1 cellular context compared by ENCODE assay signal in the genomic region with DNA sequence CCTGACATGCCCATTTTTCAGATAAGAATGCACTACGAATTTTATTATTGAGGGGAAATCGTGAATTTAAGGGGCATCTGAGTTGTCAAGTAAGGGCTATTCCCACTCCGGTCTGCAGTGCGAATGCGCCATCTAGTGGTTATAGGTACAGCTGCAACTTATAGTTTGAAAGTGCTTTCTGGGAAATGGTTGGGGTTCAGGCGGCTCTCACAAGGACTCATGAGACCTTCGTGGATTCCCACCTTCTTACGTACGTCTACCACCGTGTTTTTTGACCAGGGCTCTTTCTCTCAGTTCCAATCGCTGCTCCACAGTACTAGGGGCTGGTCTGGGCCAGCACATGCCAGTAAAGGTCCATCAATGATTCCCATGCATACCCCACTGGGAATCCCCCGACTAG.
TF ChIP-seq lines count a peak whose summit lies in the region.

No MANE protein-coding gene starts in this region.

TF ChIP-seq in GM12878, 131 proteins besides CTCF, POLR2A, EP300 and RAD21 (continued from another document):
- TF ChIP-seq MEF2B (IDR thresholded peaks at IDR 0.05; ENCODE audit: partially characterized antibody, poor library complexity, severe bottlenecking) (peak; percentile 73), ZNF592 (IDR thresholded peaks at IDR 0.05) (0 out of 2 replicates have a peak, but pooled peaks have one; percentile 9), RB1 (IDR thresholded peaks at IDR 0.05; ENCODE audit: borderline replicate concordance) (peak; percentile 34; the same call in 1 of the 2 replicates), STAT1 (conservative IDR thresholded peaks at IDR 0.05) (0 out of 2 replicates have a peak, but pooled peaks have one; percentile 34), SMARCA5 (IDR thresholded peaks at IDR 0.05) (peak; percentile 31; the same call in 1 of the 2 replicates), IKZF1 (conservative IDR thresholded peaks at IDR 0.05) (no peak; the same call in 1 of the 2 replicates), ETV6 (conservative IDR thresholded peaks at IDR 0.05 in 1 of 2, IDR thresholded peaks at IDR 0.05 in 1 of 2; ENCODE audit: borderline replicate concordance in 1 of 2, low read depth in 1 of 2) (no peak), CBFB (IDR thresholded peaks at IDR 0.05; ENCODE audit: low read depth) (no peak), RBBP5 (conservative IDR thresholded peaks at IDR 0.05) (no peak), ATF7 (IDR thresholded peaks at IDR 0.05; ENCODE audit: low read depth) (peak; percentile 12; the same call in 1 of the 2 replicates), MLLT1 (IDR thresholded peaks at IDR 0.05) (no peak), SUPT20H (IDR thresholded peaks at IDR 0.05; ENCODE audit: borderline replicate concordance, control insufficient read depth, low read depth, low read length) (no peak), GATAD2B (conservative IDR thresholded peaks at IDR 0.05; ENCODE audit: low read depth) (no peak), FOXM1 (IDR thresholded peaks at IDR 0.05; ENCODE audit: low read depth, low read length) (0 out of 2 replicates have a peak, but pooled peaks have one; percentile 25), RFX5 (IDR thresholded peaks at IDR 0.05; ENCODE audit: low read depth, low read length) (no peak), POLR2AphosphoS2 (IDR thresholded peaks at IDR 0.05; ENCODE audit: low read depth, low read length) (peak; percentile 22; the same call in 1 of the 2 replicates), HDAC6 (IDR thresholded peaks at IDR 0.05; ENCODE audit: unreplicated experiment) (no peak), ZNF622 (IDR thresholded peaks at IDR 0.05) (no peak), NBN (IDR thresholded peaks at IDR 0.05) (peak; percentile 73), YY1 (IDR thresholded peaks at IDR 0.05; ENCODE audit: low read depth, low read length) (peak; percentile 59), PAX8 (IDR thresholded peaks at IDR 0.05) (no peak), SPI1 (IDR thresholded peaks at IDR 0.05; ENCODE audit: borderline replicate concordance, insufficient read depth, low read depth, low read length) (no peak), PML (IDR thresholded peaks at IDR 0.05; ENCODE audit: low read length) (no peak), SMC3 (IDR thresholded peaks at IDR 0.05; ENCODE audit: borderline replicate concordance, low read length) (peak; percentile 97), IKZF2 (IDR thresholded peaks at IDR 0.05) (peak; percentile 34 to 46; a peak in 1 of 4 replicates), NR2C2 (IDR thresholded peaks at IDR 0.05; ENCODE audit: borderline replicate concordance, control insufficient read depth, insufficient read length, low read depth) (no peak), PAX5 (IDR thresholded peaks at IDR 0.05; ENCODE audit: borderline replicate concordance, low read depth, low read length) (no peak), SIX5 (IDR thresholded peaks at IDR 0.05; ENCODE audit: low read depth, low read length, severe bottlenecking) (no peak), ZNF207 (IDR thresholded peaks at IDR 0.05; ENCODE audit: borderline replicate concordance) (0 out of 2 replicates have a peak, but pooled peaks have one; percentile 20), JUNB (IDR thresholded peaks at IDR 0.05) (no peak)
- TF ChIP-seq, protein P1, sequence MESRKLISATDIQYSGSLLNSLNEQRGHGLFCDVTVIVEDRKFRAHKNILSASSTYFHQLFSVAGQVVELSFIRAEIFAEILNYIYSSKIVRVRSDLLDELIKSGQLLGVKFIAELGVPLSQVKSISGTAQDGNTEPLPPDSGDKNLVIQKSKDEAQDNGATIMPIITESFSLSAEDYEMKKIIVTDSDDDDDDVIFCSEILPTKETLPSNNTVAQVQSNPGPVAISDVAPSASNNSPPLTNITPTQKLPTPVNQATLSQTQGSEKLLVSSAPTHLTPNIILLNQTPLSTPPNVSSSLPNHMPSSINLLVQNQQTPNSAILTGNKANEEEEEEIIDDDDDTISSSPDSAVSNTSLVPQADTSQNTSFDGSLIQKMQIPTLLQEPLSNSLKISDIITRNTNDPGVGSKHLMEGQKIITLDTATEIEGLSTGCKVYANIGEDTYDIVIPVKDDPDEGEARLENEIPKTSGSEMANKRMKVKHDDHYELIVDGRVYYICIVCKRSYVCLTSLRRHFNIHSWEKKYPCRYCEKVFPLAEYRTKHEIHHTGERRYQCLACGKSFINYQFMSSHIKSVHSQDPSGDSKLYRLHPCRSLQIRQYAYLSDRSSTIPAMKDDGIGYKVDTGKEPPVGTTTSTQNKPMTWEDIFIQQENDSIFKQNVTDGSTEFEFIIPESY (IDR thresholded peaks at IDR 0.05) = no peak
- TF ChIP-seq, protein P2, sequence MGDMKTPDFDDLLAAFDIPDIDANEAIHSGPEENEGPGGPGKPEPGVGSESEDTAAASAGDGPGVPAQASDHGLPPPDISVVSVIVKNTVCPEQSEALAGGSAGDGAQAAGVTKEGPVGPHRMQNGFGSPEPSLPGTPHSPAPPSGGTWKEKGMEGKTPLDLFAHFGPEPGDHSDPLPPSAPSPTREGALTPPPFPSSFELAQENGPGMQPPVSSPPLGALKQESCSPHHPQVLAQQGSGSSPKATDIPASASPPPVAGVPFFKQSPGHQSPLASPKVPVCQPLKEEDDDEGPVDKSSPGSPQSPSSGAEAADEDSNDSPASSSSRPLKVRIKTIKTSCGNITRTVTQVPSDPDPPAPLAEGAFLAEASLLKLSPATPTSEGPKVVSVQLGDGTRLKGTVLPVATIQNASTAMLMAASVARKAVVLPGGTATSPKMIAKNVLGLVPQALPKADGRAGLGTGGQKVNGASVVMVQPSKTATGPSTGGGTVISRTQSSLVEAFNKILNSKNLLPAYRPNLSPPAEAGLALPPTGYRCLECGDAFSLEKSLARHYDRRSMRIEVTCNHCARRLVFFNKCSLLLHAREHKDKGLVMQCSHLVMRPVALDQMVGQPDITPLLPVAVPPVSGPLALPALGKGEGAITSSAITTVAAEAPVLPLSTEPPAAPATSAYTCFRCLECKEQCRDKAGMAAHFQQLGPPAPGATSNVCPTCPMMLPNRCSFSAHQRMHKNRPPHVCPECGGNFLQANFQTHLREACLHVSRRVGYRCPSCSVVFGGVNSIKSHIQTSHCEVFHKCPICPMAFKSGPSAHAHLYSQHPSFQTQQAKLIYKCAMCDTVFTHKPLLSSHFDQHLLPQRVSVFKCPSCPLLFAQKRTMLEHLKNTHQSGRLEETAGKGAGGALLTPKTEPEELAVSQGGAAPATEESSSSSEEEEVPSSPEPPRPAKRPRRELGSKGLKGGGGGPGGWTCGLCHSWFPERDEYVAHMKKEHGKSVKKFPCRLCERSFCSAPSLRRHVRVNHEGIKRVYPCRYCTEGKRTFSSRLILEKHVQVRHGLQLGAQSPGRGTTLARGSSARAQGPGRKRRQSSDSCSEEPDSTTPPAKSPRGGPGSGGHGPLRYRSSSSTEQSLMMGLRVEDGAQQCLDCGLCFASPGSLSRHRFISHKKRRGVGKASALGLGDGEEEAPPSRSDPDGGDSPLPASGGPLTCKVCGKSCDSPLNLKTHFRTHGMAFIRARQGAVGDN (IDR thresholded peaks at IDR 0.05) = peak; percentile 70; the same call in 1 of the 2 replicates
- TF ChIP-seq, protein P3, sequence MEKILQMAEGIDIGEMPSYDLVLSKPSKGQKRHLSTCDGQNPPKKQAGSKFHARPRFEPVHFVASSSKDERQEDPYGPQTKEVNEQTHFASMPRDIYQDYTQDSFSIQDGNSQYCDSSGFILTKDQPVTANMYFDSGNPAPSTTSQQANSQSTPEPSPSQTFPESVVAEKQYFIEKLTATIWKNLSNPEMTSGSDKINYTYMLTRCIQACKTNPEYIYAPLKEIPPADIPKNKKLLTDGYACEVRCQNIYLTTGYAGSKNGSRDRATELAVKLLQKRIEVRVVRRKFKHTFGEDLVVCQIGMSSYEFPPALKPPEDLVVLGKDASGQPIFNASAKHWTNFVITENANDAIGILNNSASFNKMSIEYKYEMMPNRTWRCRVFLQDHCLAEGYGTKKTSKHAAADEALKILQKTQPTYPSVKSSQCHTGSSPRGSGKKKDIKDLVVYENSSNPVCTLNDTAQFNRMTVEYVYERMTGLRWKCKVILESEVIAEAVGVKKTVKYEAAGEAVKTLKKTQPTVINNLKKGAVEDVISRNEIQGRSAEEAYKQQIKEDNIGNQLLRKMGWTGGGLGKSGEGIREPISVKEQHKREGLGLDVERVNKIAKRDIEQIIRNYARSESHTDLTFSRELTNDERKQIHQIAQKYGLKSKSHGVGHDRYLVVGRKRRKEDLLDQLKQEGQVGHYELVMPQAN (conservative IDR thresholded peaks at IDR 0.05) = no peak
